Comparison of ENCODE assay signal across 13 cellular contexts in the genomic region with DNA sequence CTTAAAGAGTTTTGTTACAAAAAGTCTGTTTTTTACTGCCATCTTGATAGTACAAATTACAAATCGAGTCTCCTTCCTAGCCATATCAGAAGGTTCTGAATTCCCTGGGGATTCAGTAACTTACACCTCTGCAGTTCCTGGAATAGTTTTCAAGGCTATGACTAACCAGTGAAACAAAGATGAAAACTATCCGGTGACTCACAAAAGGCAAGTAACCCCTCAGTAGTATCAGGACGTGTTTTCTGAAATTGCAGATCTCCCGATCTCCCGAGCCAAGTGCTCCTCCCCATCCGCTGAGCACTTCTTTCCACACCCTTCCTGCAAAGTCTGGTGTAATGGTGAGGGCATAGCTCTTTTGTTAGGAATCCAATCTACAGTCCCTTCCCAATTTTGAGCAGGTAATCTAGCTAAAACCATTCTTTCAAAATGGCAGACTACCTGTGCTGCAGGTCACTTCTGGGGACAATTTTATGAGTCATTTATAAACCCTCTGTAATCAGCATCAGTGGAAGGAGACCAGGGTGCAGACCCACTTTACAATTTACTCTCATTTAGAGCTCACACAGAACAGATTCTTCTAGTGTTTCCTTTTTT. TPM values are rescaled to one million over a fixed set of nuclear protein-coding genes. Genes with fewer than 3 reads are reported as not detected.
DNase-seq lines count a peak whose midpoint lies in the region; ATAC-seq and TF ChIP-seq lines count a peak whose summit lies in the region.
"Had no signal": no experiment of that assay in that cellular context is flagged by ENCODE, and none has a peak within 500 bp of the region (broad histone marks: within the 10 kb centered on the region; RNA-seq: fewer than 3 reads in every experiment).

No MANE protein-coding gene starts in this region.

- H2AFZ ChIP-seq in DND-41 (ENCODE audit: low read depth, low read length): no peak overlapping the region
- peak overlapping the region; percentile 69 for H2AFZ ChIP-seq in PC-9

- H3K9ac ChIP-seq in DND-41 (ENCODE audit: low read depth, low read length): no peak overlapping the region

- H3K4me3 ChIP-seq in DND-41 (ENCODE audit: low read depth in 1 of 2, low read length in 2 of 2) (no peak overlapping the region), PC-9 (peak overlapping the region; percentile 19; the same call in 1 of the 2 replicates)
- H3K4me3 ChIP-seq: thoracic aorta had no signal

- intact Hi-C loops in PC-9 (cut with micrococcal nuclease; ENCODE audit: unreplicated experiment): no loop called here

- peaks cover 98% of the 10 kb centered on the region for H3K36me3 ChIP-seq in DND-41 (ENCODE audit: insufficient read depth, low read length)
- peaks cover 54% of the 10 kb centered on the region for H3K36me3 ChIP-seq in PC-9 (ENCODE audit: low read depth)
- H3K36me3 ChIP-seq: thoracic aorta had no signal

- DNase-seq in DND-41: no peak
- DNase-seq in PC-9: peak; percentile 38 to 79
- no peak for DNase-seq in erythroblast (lab: John Stamatoyannopoulos, UW)
- no peak for DNase-seq in omental fat pad (ENCODE audit: low spot score)
- no peak for DNase-seq in activated naive CD4-positive, alpha-beta T cell (lab: John Stamatoyannopoulos, UW)
- DNase-seq: DMS53; naive thymus-derived CD4-positive, alpha-beta T cell; NCI-H82; stimulated activated CD4-positive, alpha-beta T cell treated with anti-CD3 and anti-CD28 coated beads, Interleukin-4, amount 100 ng/mL, for 4 hours had no signal

- peak; percentile 32 for TF ChIP-seq POLR2A in erythroblast (IDR thresholded peaks at IDR 0.05; ENCODE audit: low read length)

- CTCF ChIA-PET in PC-9 (lab: Charles Lee): no interaction called here

- H4K20me1 ChIP-seq in DND-41 (ENCODE audit: insufficient read depth, low read length) (0 out of 2 replicates have a peak, but pooled peaks cover 3% of the 10 kb centered on the region), PC-9 (ENCODE audit: insufficient read depth) (no peaks in the 10 kb centered on the region)

- TF ChIP-seq CTCF in DND-41 (IDR thresholded peaks at IDR 0.05; ENCODE audit: borderline replicate concordance, extremely low read depth, low read length, poor library complexity, severe bottlenecking): no peak
- TF ChIP-seq CTCF in PC-9 (conservative IDR thresholded peaks at IDR 0.05): no peak
- no peak for TF ChIP-seq CTCF in omental fat pad (IDR thresholded peaks at IDR 0.05)

- BruUV-seq in PC-9 (replicated peaks; lab: Mats Ljungman, UMichigan): no TSS peak

- H3K9me2 ChIP-seq in PC-9 (ENCODE audit: insufficient read depth): no peaks in the 10 kb centered on the region

- H3K4me2 ChIP-seq in DND-41 (ENCODE audit: insufficient read depth, low read length) (no peak overlapping the region), PC-9 (peak overlapping the region; percentile 49)

- peaks cover 5% of the 10 kb centered on the region; the same call in 1 of the 2 replicates for H3K4me1 ChIP-seq in DND-41 (ENCODE audit: insufficient read depth, low read length)
- peaks cover 16% of the 10 kb centered on the region for H3K4me1 ChIP-seq in PC-9 (replicated peaks; ENCODE audit: insufficient read depth)

- ATAC-seq in DND-41 (ENCODE audit: insufficient read depth, low read depth): no peak
- peak; percentile 95 for ATAC-seq in omental fat pad (ENCODE audit: low FRiP score)
- ATAC-seq in GM21390 (IDR thresholded peaks at IDR 0.05; ENCODE audit: unreplicated experiment): no peak
- ATAC-seq in GM19452 (IDR thresholded peaks at IDR 0.05; ENCODE audit: unreplicated experiment): no peak
- ATAC-seq in GM21423 (IDR thresholded peaks at IDR 0.05; ENCODE audit: unreplicated experiment): no peak
- ATAC-seq: naive thymus-derived CD4-positive, alpha-beta T cell had no signal

- H3K27ac ChIP-seq in DND-41 (ENCODE audit: low read length) (0 out of 2 replicates have a peak overlapping the region, but pooled peaks have one; percentile 29), PC-9 (peak overlapping the region; percentile 85)
- H3K27ac ChIP-seq: thoracic aorta had no signal

- peaks cover 7% of the 10 kb centered on the region; the same call in 1 of the 2 replicates for H3K79me2 ChIP-seq in DND-41 (ENCODE audit: insufficient read depth, low read length)
- H3K79me2 ChIP-seq in PC-9 (ENCODE audit: low read depth): no peaks in the 10 kb centered on the region

- peaks cover 23% of the 10 kb centered on the region for H3F3A ChIP-seq in PC-9 (ENCODE audit: insufficient read depth, low read depth)

- no peaks in the 10 kb centered on the region for H3K9me3 ChIP-seq in DND-41 (ENCODE audit: insufficient read depth, low read length, severe bottlenecking)
- peaks cover 5% of the 10 kb centered on the region; the same call in 1 of the 2 replicates for H3K9me3 ChIP-seq in PC-9 (ENCODE audit: insufficient read depth, low read depth)
- H3K9me3 ChIP-seq: thoracic aorta had no signal

- H3K27me3 ChIP-seq in DND-41 (ENCODE audit: insufficient read depth, low read length, poor library complexity) (no peaks in the 10 kb centered on the region), PC-9 (ENCODE audit: insufficient read depth, low read depth) (no peaks in the 10 kb centered on the region)

- POLR2A ChIA-PET in PC-9 (lab: Charles Lee; ENCODE audit: unreplicated experiment): interaction anchor here (0.6 kb wide), 2 partner anchors 11 to 66 kb away, joined by 3 to 7 read pairs; no protein-coding TSS in a partner anchor

RNA-seq across cellular contexts. Expression of a gene that starts 7.7 kb away (rescaled TPM):
- total RNA-seq in PC-9 (2021) (22.0 and 26.7 TPM in 2 replicates), omental fat pad (under 1 TPM in 1 of 4 donors, not detected in 3; 0.60 TPM)
- total RNA-seq: thoracic aorta had no signal

RNA-seq across cellular contexts. Expression of a gene that starts 31.2 kb away (rescaled TPM):
- not detected in 2 replicates for total RNA-seq in PC-9 (2021)
- not detected for total RNA-seq in omental fat pad
- total RNA-seq: naive thymus-derived CD4-positive, alpha-beta T cell; thoracic aorta had no signal

Comparison
In these comparisons a context has a peak if more than half of its experiments do, and no peak if none do; other contexts are left out.
1. DNase-seq: peak in PC-9 (2 of 2); none in DND-41 (single experiment), erythroblast (0 of 2), omental fat pad (single experiment) and activated naive CD4-positive, alpha-beta T cell (0 of 4).
2. RNA of a gene that starts 7.7 kb away (total RNA-seq): 22.0 to 26.7 TPM in PC-9; 0.60 TPM in omental fat pad; every median in the first group is over 10 times any median in the second.